Comparison of ENCODE assay signal across 23 cellular contexts in the genomic region with DNA sequence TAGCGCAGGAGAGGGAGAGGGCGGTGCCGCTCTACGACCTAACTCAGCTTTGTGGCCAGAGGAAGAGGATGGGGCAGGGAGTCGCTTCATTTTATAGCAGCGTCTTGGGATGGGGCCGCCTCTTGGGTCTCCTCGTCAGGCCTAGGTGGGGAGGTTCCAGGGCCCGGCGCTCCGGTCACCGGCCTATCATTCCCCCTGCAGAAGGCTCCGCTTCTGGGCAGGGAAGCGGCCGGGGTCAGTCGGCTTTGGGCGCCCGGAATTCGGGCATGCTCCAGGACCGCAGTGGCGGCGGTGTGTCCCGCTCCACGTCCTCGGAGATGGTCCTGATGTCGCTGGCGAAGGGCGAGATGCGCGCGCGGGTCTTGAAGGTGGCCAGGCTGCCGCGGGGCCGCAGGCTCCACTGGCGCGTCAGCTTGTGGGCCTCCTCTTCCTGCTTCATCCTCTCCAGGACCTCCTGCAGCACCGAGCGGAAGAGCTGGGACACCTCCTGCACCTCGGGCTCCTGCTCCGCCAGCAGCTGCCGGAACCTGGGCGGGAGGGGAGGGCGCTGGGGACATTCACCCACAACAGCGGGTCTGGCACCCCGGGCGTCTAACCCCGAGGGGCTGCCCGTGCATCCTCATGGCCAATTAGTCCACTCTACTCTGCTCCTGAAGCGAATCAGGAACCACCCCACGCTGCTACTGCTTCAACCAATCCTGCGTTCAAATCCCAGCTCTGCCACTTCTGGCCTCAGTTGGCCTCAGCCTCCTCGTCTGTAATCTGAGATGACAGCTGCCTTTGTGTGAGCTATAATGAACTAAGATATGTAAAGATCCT. TPM values are rescaled to one million over a fixed set of nuclear protein-coding genes. Genes with fewer than 3 reads are reported as not detected.
"Had no signal": no experiment of that assay in that cellular context is flagged by ENCODE, and none has a peak within 500 bp of the region (broad histone marks: within the 10 kb centered on the region; RNA-seq: fewer than 3 reads in every experiment).

No MANE protein-coding gene starts in this region.

- H3K4me3 Mint-ChIP-seq: activated naive CD8-positive, alpha-beta T cell treated with anti-CD3 and anti-CD28 coated beads for 36 hours; dendritic cell treated with granulocyte-macrophage colony-stimulating factor and Interleukin-4, amounts not matched to agents 40 ng/mL and 50 ng/mL, for 4 days; memory B cell; nephron had no signal

- H3K4me3 ChIP-seq: sigmoid colon, smooth muscle cell, thyroid gland had no signal

- H3K36me3 Mint-ChIP-seq: activated naive CD8-positive, alpha-beta T cell treated with anti-CD3 and anti-CD28 coated beads for 36 hours; memory B cell had no signal

- H3K36me3 ChIP-seq: sigmoid colon, thyroid gland had no signal

- H3K27ac ChIP-seq: sigmoid colon, thyroid gland had no signal

- H3K4me1 ChIP-seq: thyroid gland had no signal

- H3K4me2 ChIP-seq: smooth muscle cell had no signal

- H3K9me3 Mint-ChIP-seq: activated naive CD8-positive, alpha-beta T cell treated with anti-CD3 and anti-CD28 coated beads for 36 hours; dendritic cell treated with granulocyte-macrophage colony-stimulating factor and Interleukin-4, amounts not matched to agents 40 ng/mL and 50 ng/mL, for 4 days; memory B cell; nephron had no signal

- H3K27ac Mint-ChIP-seq: activated naive CD8-positive, alpha-beta T cell treated with anti-CD3 and anti-CD28 coated beads for 36 hours; dendritic cell treated with granulocyte-macrophage colony-stimulating factor and Interleukin-4, amounts not matched to agents 40 ng/mL and 50 ng/mL, for 4 days; memory B cell; nephron had no signal

- H3K4me1 Mint-ChIP-seq: activated naive CD8-positive, alpha-beta T cell treated with anti-CD3 and anti-CD28 coated beads for 36 hours had no signal

- DNase-seq: activated CD4-positive, alpha-beta T cell treated with anti-CD3 and anti-CD28 coated beads, Interleukin-2, amount 50 U/mL, for 4 hours; activated naive CD4-positive, alpha-beta T cell treated with Interleukin-2 at 50 U/mL for 16 hours; activated naive CD8-positive, alpha-beta T cell treated with anti-CD3 and anti-CD28 coated beads for 36 hours; activated T-cell treated with anti-CD3 and anti-CD28 coated beads, Interleukin-2, amount 50 U/mL, for 48 hours; effector CD8-positive, alpha-beta T cell; foreskin melanocyte; glutamatergic neuron; hippocampal formation; occipital lobe; sigmoid colon; stimulated activated CD4-positive, alpha-beta T cell treated with anti-CD3 and anti-CD28 coated beads, Interleukin-2, amount 100 ng/mL, for 48 hours; stimulated activated naive CD4-positive, alpha-beta T cell; substantia nigra; T-helper 1 cell; thyroid gland had no signal

- H3K9me3 ChIP-seq: sigmoid colon, thyroid gland had no signal

- H3K27me3 ChIP-seq: thyroid gland had no signal

RNA-seq across cellular contexts. Expression of gene RD3, which starts 13.0 kb away (rescaled TPM):
- total RNA-seq: activated naive CD8-positive, alpha-beta T cell treated with anti-CD3 and anti-CD28 coated beads for 36 hours; chondrocyte; liver; occipital lobe; renal cortical epithelial cell; smooth muscle cell; thyroid gland; urinary bladder had no signal
- polyA plus RNA-seq: liver, smooth muscle cell had no signal
